8 cellular contexts compared by ENCODE assay signal in the genomic region with DNA sequence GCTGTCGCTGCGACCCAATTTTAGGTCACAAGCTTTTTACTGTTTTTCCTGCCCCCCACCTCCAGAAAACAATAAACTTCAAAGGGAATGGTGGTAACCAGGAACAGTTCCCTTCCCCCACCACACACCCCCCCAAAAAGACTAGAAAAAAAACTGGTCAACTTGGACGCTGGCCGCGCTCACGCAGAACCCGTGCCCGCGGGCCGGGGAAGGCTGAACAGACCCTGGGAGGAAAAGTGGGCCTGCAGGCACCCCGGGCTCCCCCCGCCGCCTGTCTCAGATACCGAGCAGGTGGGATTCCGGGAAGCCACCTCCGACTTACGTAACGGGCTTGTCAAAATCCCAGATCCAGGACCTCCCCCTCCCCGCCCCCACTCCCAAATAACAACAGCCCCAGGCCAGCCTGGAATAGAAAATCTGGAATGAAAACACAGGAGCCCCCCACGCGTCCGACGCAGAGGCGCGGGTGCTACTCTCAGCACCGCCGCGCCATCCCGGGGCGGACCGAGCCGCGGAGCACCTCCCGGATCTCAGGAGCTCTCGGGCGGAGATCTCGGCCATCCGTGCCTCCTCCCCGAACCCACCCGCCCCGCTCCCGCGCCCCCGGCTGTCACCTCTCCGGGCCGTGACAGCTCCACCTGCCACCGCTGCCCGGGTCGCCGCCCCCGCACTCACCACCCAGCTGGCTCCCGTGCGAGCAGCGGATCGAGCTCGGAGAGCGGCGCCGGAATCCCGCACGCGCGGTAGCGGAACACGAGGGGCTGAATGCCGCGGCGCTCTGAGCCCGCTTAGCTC. TPM values are rescaled to one million over a fixed set of nuclear protein-coding genes. Genes with fewer than 3 reads are reported as not detected.
DNase-seq lines count a peak whose midpoint lies in the region; ATAC-seq lines count a peak whose summit lies in the region.

No MANE protein-coding gene starts in this region.

- H3K4me1 Mint-ChIP-seq in effector memory CD8-positive, alpha-beta T cell (ENCODE audit: low read depth in 2 of 2): peaks cover 22 to 43% of the 10 kb centered on the region in 2 donors

- peak overlapping the region; percentile 75 for H3K4me3 ChIP-seq in mesendoderm (ENCODE audit: low read length)

- H3K79me1 ChIP-seq in mesendoderm (ENCODE audit: low read length): no peaks in the 10 kb centered on the region

- no peak overlapping the region for H4K8ac ChIP-seq in mesendoderm (ENCODE audit: low read depth, low read length)

- H3K4me2 ChIP-seq in mesendoderm (ENCODE audit: low read length): peak overlapping the region; percentile 89

- no peak overlapping the region for H4K5ac ChIP-seq in mesendoderm (ENCODE audit: low read length)

- no peak overlapping the region for H2BK120ac ChIP-seq in mesendoderm (ENCODE audit: low read depth, low read length)

- H3K27ac Mint-ChIP-seq in effector memory CD8-positive, alpha-beta T cell: peak overlapping the region; percentile 98 to 99

- H3K56ac ChIP-seq in mesendoderm (ENCODE audit: low read length): peak overlapping the region; percentile 69

- no peak overlapping the region for H3K4ac ChIP-seq in mesendoderm (ENCODE audit: low read depth, low read length)

- no peak overlapping the region for H3K23ac ChIP-seq in mesendoderm (ENCODE audit: low read length)

- peaks cover 3% of the 10 kb centered on the region for H3K4me1 ChIP-seq in mesendoderm (ENCODE audit: control insufficient read depth, low read depth, low read length)

- DNase-seq in AG08395 (ENCODE audit: low spot score) (peak; percentile 42), NCI-H1694 treated with DMSO at 0.1 percent for 48 hours (lab: John Stamatoyannopoulos, UW) (peak; percentile 63), mesendoderm (peak; percentile 75)
- DNase-seq in activated CD4-positive, alpha-beta T cell treated with anti-CD3 and anti-CD28 coated beads, Interleukin-2, amount 50 U/mL, for 48 hours: peak; percentile 50 to 58
- peak in 2 of 3 experiments; percentile 31 to 38 for DNase-seq in effector memory CD8-positive, alpha-beta T cell
- peak; percentile 41 to 59 for DNase-seq in stimulated activated CD8-positive, alpha-beta memory T cell treated with anti-CD3 and anti-CD28 coated beads, Interleukin-7, amount 100 ng/mL, for 4 hours (ENCODE audit: low read depth in 2 of 2)

- H3K27me3 ChIP-seq in mesendoderm (ENCODE audit: insufficient read depth, low read length, poor library complexity): no peaks in the 10 kb centered on the region

- no peak overlapping the region for H2BK15ac ChIP-seq in mesendoderm (replicated peaks; ENCODE audit: low read depth)

- peaks cover 45% of the 10 kb centered on the region for H3K36me3 Mint-ChIP-seq in effector memory CD8-positive, alpha-beta T cell (ENCODE audit: insufficient read depth)

- no peak overlapping the region for H3K18ac ChIP-seq in mesendoderm (ENCODE audit: low read length)

- no peak overlapping the region for H2AK5ac ChIP-seq in mesendoderm (ENCODE audit: low read length)

- no CpG with 5 or more reads among the region's 69 CpGs for WGBS in mesendoderm (ENCODE audit: extremely low coverage, insufficient coverage, low lambda C conversion rate)

- ATAC-seq in GM19397 (IDR thresholded peaks at IDR 0.05; ENCODE audit: unreplicated experiment): peak; percentile 4
- no peak for ATAC-seq in effector memory CD8-positive, alpha-beta T cell (replicated peaks)
- ATAC-seq in HG02840 (IDR thresholded peaks at IDR 0.05; ENCODE audit: low FRiP score, unreplicated experiment): no peak

- H3K27ac ChIP-seq in mesendoderm (ENCODE audit: low read depth, low read length): peak overlapping the region; percentile 62

- no peaks in the 10 kb centered on the region for H3K79me2 ChIP-seq in mesendoderm (ENCODE audit: control insufficient read depth, insufficient read depth, low read length)

- H3K4me3 Mint-ChIP-seq in effector memory CD8-positive, alpha-beta T cell: peak overlapping the region; percentile 81 to 90

- H3K36me3 ChIP-seq in mesendoderm (ENCODE audit: control insufficient read depth, insufficient read depth, low read length): no peaks in the 10 kb centered on the region

- no peaks in the 10 kb centered on the region for H3K9me3 Mint-ChIP-seq in effector memory CD8-positive, alpha-beta T cell

- no peak overlapping the region for H2BK5ac ChIP-seq in mesendoderm (ENCODE audit: low read length)

- peak overlapping the region; percentile 60 for H3K9ac ChIP-seq in mesendoderm (ENCODE audit: low read length)

- H3K27me3 Mint-ChIP-seq in effector memory CD8-positive, alpha-beta T cell: no peaks in the 10 kb centered on the region

RNA-seq across cellular contexts. Expression of a gene that starts 0.6 kb away (rescaled TPM):
- 1.9 TPM for polyA plus RNA-seq in mesendoderm (2013, experiment 1 of 2)
- polyA plus RNA-seq in mesendoderm (2013, experiment 2 of 2): 1.9 TPM
